Comparison of ENCODE assay signal across 9 cellular contexts in genomic region chr20:20780127-20780822, GRCh38.
DNase-seq lines count a peak whose midpoint lies in the region; ATAC-seq and TF ChIP-seq lines count a peak whose summit lies in the region.
"Had no signal": no experiment of that assay in that cellular context is flagged by ENCODE, and none has a peak within 500 bp of the region (broad histone marks: within the 10 kb centered on the region; RNA-seq: fewer than 3 reads in every experiment).

No MANE protein-coding gene starts in this region.

- H3K36me3 Mint-ChIP-seq in activated T-cell treated with anti-CD3 and anti-CD28 coated beads, Interleukin-2, amount 50 U/mL, for 72 hours (ENCODE audit: insufficient read depth in 2 of 2): no peaks in the 10 kb centered on the region

- ATAC-seq in omental fat pad (ENCODE audit: low FRiP score): peak; percentile 97
- ATAC-seq in activated T-cell treated with anti-CD3 and anti-CD28 coated beads, Interleukin-2, amount 50 U/mL, for 72 hours (replicated peaks in 1 of 2): no peak
- ATAC-seq in GM21717 (IDR thresholded peaks at IDR 0.05; ENCODE audit: unreplicated experiment): no peak
- no peak for ATAC-seq in GM19328 (IDR thresholded peaks at IDR 0.05; ENCODE audit: unreplicated experiment)

- TF ChIP-seq CTCF in epithelial cell of proximal tubule (conservative IDR thresholded peaks at IDR 0.05; ENCODE audit: low read depth, low read length) (no peak), omental fat pad (IDR thresholded peaks at IDR 0.05) (no peak)

- no peaks in the 10 kb centered on the region for H3K4me1 Mint-ChIP-seq in activated T-cell treated with anti-CD3 and anti-CD28 coated beads, Interleukin-2, amount 50 U/mL, for 72 hours (ENCODE audit: low read depth)

- no peak overlapping the region for H3K4me3 Mint-ChIP-seq in activated T-cell treated with anti-CD3 and anti-CD28 coated beads, Interleukin-2, amount 50 U/mL, for 72 hours

- no peak overlapping the region for H3K4me3 ChIP-seq in epithelial cell of proximal tubule (ENCODE audit: low read depth, low read length)
- H3K4me3 ChIP-seq: SK-N-MC had no signal

- no peak overlapping the region for H3K27ac Mint-ChIP-seq in activated T-cell treated with anti-CD3 and anti-CD28 coated beads, Interleukin-2, amount 50 U/mL, for 72 hours

- H3K9me3 Mint-ChIP-seq in activated T-cell treated with anti-CD3 and anti-CD28 coated beads, Interleukin-2, amount 50 U/mL, for 72 hours: no peaks in the 10 kb centered on the region

- H3K27me3 Mint-ChIP-seq in activated T-cell treated with anti-CD3 and anti-CD28 coated beads, Interleukin-2, amount 50 U/mL, for 72 hours (ENCODE audit: low read depth): peaks cover 15% of the 10 kb centered on the region

- DNase-seq in AG20443 (ENCODE audit: low spot score) (peak; percentile 33), H4 (ENCODE audit: low spot score) (peak; percentile 88), NCI-H2171 treated with DMSO at 0.1 percent for 48 hours (lab: John Stamatoyannopoulos, UW) (peak; percentile 83), epithelial cell of proximal tubule (ENCODE audit: low read depth) (peak; percentile 59), omental fat pad (ENCODE audit: low spot score) (peak; percentile 32)
- no peak for DNase-seq in activated T-cell treated with anti-CD3 and anti-CD28 coated beads, Interleukin-2, amount 50 U/mL, for 72 hours

Comparison
In these comparisons a context has a peak if more than half of its experiments do, and no peak if none do; other contexts are left out.
1. DNase-seq: peak in AG20443 (single experiment), H4 (single experiment), NCI-H2171 treated with DMSO at 0.1 percent for 48 hours (single experiment), epithelial cell of proximal tubule (single experiment) and omental fat pad (single experiment); none in activated T-cell treated with anti-CD3 and anti-CD28 coated beads, Interleukin-2, amount 50 U/mL, for 72 hours (0 of 2).